In genomic region chr12:130872179-130873096, GRCh38 we compare ENCODE assay signal across 8 cellular contexts. TPM values are rescaled to one million over a fixed set of nuclear protein-coding genes. Genes with fewer than 3 reads are reported as not detected.
DNase-seq lines count a peak whose midpoint lies in the region; ATAC-seq and TF ChIP-seq lines count a peak whose summit lies in the region.

No MANE protein-coding gene starts in this region.

- H3K9me3 ChIP-seq in mononuclear cell (ENCODE audit: low read depth, low read length) (no peaks in the 10 kb centered on the region), stomach smooth muscle (ENCODE audit: control insufficient read depth in 2 of 2, low read length in 2 of 2) (no peaks in the 10 kb centered on the region)

- H3K27ac Mint-ChIP-seq in IgD-negative memory B cell (peak overlapping the region; percentile 31 to 97 (median 93)), endothelial cell (ENCODE audit: unreplicated experiment) (peak overlapping the region; percentile 96)

- DNase-seq in ELF-1 (ENCODE audit: low read depth, low spot score) (peak; percentile 25), endothelial cell (ENCODE audit: low spot score) (peak; percentile 35), SIG-M5 treated with dmso at 0.1 percent for 504 hours (lab: John Stamatoyannopoulos, UW; ENCODE audit: unreplicated experiment) (no peak)
- DNase-seq in activated CD8-positive, alpha-beta memory T cell treated with anti-CD3 and anti-CD28 coated beads for 24 hours: peak; percentile 68

- peak overlapping the region; percentile 62 to 95 for H3K9ac ChIP-seq in stomach smooth muscle (ENCODE audit: low read length in 2 of 2)

- no peaks in the 10 kb centered on the region for H3K27me3 ChIP-seq in mononuclear cell (ENCODE audit: insufficient read depth, low read length)
- no peaks in the 10 kb centered on the region for H3K27me3 ChIP-seq in stomach smooth muscle (ENCODE audit: control insufficient read depth in 1 of 2, insufficient read depth in 2 of 2, low read length in 2 of 2)

- H3K36me3 Mint-ChIP-seq in IgD-negative memory B cell: peaks cover 3% of the 10 kb centered on the region
- peaks cover 28% of the 10 kb centered on the region for H3K36me3 Mint-ChIP-seq in endothelial cell (ENCODE audit: low read depth, unreplicated experiment)

- H3K36me3 ChIP-seq in stomach smooth muscle (ENCODE audit: control insufficient read depth in 2 of 2, insufficient read depth in 2 of 2, low read length in 2 of 2): peaks cover 28 to 34% of the 10 kb centered on the region in 2 donors

- H3K4me1 ChIP-seq in mononuclear cell (ENCODE audit: insufficient read depth, low read length) (peaks cover 37% of the 10 kb centered on the region), stomach smooth muscle (ENCODE audit: control insufficient read depth, insufficient read depth, low read length) (peaks cover 16% of the 10 kb centered on the region)

- ATAC-seq in GM21528 (IDR thresholded peaks at IDR 0.05; ENCODE audit: low FRiP score, unreplicated experiment): peak; percentile 37

- H3K9me3 Mint-ChIP-seq in IgD-negative memory B cell (no peaks in the 10 kb centered on the region), endothelial cell (ENCODE audit: unreplicated experiment) (no peaks in the 10 kb centered on the region)

- H3K27me3 Mint-ChIP-seq in IgD-negative memory B cell (no peaks in the 10 kb centered on the region), endothelial cell (ENCODE audit: unreplicated experiment) (peaks cover 8% of the 10 kb centered on the region)

- no peak for TF ChIP-seq CTCF in endothelial cell (IDR thresholded peaks at IDR 0.05; ENCODE audit: unreplicated experiment)

- H3K4me3 Mint-ChIP-seq in IgD-negative memory B cell: peak overlapping the region; percentile 92 to 93 (median 92)
- H3K4me3 Mint-ChIP-seq in endothelial cell (ENCODE audit: unreplicated experiment): peak overlapping the region; percentile 99

- H3K27ac ChIP-seq in stomach smooth muscle (ENCODE audit: low read length): peak overlapping the region; percentile 37

- H3K4me1 Mint-ChIP-seq in IgD-negative memory B cell (peaks cover 24 to 34% (median 34%) of the 10 kb centered on the region in 3 donors), endothelial cell (ENCODE audit: unreplicated experiment) (peaks cover 14% of the 10 kb centered on the region)

- H3K4me3 ChIP-seq in mononuclear cell (ENCODE audit: low read length) (peak overlapping the region; percentile 66), stomach smooth muscle (ENCODE audit: low read length in 2 of 2) (peak overlapping the region; percentile 80 to 88)

RNA-seq across cellular contexts. Expression of gene RAN, which starts 0.6 kb away (rescaled TPM):
- 559 TPM for polyA plus RNA-seq in IgD-negative memory B cell
- total RNA-seq in endothelial cell (ENCODE audit: unreplicated experiment) (685 TPM), mononuclear cell (234 TPM)

RNA-seq across cellular contexts. Expression of gene STX2, which starts 33.4 kb away (rescaled TPM):
- polyA plus RNA-seq in IgD-negative memory B cell: 6.2 TPM
- total RNA-seq in endothelial cell (ENCODE audit: unreplicated experiment) (17.4 TPM), mononuclear cell (18.1 TPM)
